In the genomic region with DNA sequence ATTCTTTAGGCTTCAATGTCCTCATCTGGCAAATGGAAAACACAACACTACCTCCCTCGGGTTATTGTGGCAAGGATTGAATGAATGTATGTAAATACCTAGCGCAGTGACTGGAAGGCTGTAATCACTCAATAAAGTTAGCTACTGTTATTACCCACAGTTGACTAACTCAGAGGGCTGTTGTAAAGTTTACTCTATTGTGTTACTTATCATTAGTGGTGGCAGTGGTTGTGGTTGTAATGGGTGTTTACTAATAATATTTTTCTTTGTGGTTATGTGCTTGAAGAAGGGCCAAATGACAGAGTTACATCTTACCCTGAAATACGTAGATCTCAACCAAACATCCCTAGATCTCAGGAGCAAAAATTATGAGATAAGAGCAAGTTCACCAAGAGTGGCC, we compare ENCODE assay signal across 22 cellular contexts. TPM values are rescaled to one million over a fixed set of nuclear protein-coding genes. Genes with fewer than 3 reads are reported as not detected.
A peak's percentile ranks its signal among the peaks of the same experiment; 100 is the strongest.
DNase-seq lines count a peak whose midpoint lies in the region; ATAC-seq and TF ChIP-seq lines count a peak whose summit lies in the region.
"Had no signal": no experiment of that assay in that cellular context is flagged by ENCODE, and none has a peak within 500 bp of the region (broad histone marks: within the 10 kb centered on the region; RNA-seq: fewer than 3 reads in every experiment).

No MANE protein-coding gene starts in this region.

- 90 to 95% methylated on average over 3 of the region's 3 CpGs for WGBS in GM23248 (ENCODE audit: low coverage in 1 of 2, low lambda C conversion rate in 2 of 2, missing lambda C conversion rate in 2 of 2), 2 experiments

- ATAC-seq in GM18502 (IDR thresholded peaks at IDR 0.05; ENCODE audit: poor library complexity, unreplicated experiment) (peak; percentile 28), GM21786 (IDR thresholded peaks at IDR 0.05; ENCODE audit: unreplicated experiment) (peak; percentile 31), HG03354 (IDR thresholded peaks at IDR 0.05; ENCODE audit: poor library complexity, severe bottlenecking, unreplicated experiment) (peak; percentile 40), HG02678 (IDR thresholded peaks at IDR 0.05; ENCODE audit: unreplicated experiment) (no peak), GM18519 (IDR thresholded peaks at IDR 0.05; ENCODE audit: low FRiP score, unreplicated experiment) (no peak)
- ATAC-seq: activated naive CD8-positive, alpha-beta T cell treated with anti-CD3 and anti-CD28 coated beads, Interleukin-2, amount 50 U/mL, for 24 hours; gastrocnemius medialis; HCT116; natural killer cell treated with Interleukin-12 subunit alpha and Interleukin-12 subunit beta and Interleukin-15 and Interleukin-18, amount 100 ng/mL, for 72 hours; Panc1 had no signal

- no peaks in the 10 kb centered on the region for H3K27me3 ChIP-seq in GM23248 (replicated peaks; ENCODE audit: insufficient read depth)
- H3K27me3 ChIP-seq: gastrocnemius medialis had no signal

- no peaks in the 10 kb centered on the region for H4K20me1 ChIP-seq in GM23248 (ENCODE audit: insufficient read depth)

- peaks cover 24% of the 10 kb centered on the region for H3F3A ChIP-seq in GM23248 (ENCODE audit: insufficient read depth)

- H3K4me3 ChIP-seq in fibroblast of villous mesenchyme (ENCODE audit: low read depth, low read length) (no peak overlapping the region), GM23248 (no peak overlapping the region)
- H3K4me3 ChIP-seq: gastrocnemius medialis, SK-N-MC had no signal

- no peaks in the 10 kb centered on the region for H3K9me2 ChIP-seq in GM23248 (ENCODE audit: insufficient read depth)

- H3K4me2 ChIP-seq in GM23248 (ENCODE audit: unreplicated experiment), result no peak overlapping the region

- no peaks in the 10 kb centered on the region for H3K79me2 ChIP-seq in GM23248 (ENCODE audit: insufficient read depth)

- TF ChIP-seq CTCF in fibroblast of villous mesenchyme (IDR thresholded peaks at IDR 0.05; ENCODE audit: insufficient read depth, low read depth, low read length), result no peak

- in situ Hi-C loops in GM23248 (cut with MboI), result no loop called here

- H3K9me3 ChIP-seq in GM23248 (ENCODE audit: low read depth), result no peaks in the 10 kb centered on the region
- H3K9me3 ChIP-seq: gastrocnemius medialis had no signal

- H3K9ac ChIP-seq in GM23248, result no peak overlapping the region

- no peak overlapping the region for H3K27ac ChIP-seq in GM23248
- H3K27ac ChIP-seq: epithelial cell of prostate, gastrocnemius medialis, SK-N-MC had no signal

- H3K36me3 ChIP-seq in GM23248 (ENCODE audit: low read depth), result no peaks in the 10 kb centered on the region
- H3K36me3 ChIP-seq: gastrocnemius medialis had no signal

- H2AFZ ChIP-seq in GM23248, result no peak overlapping the region

- H3K4me1 ChIP-seq in GM23248 (ENCODE audit: insufficient read depth), result peaks cover 26% of the 10 kb centered on the region

- peak; percentile 39 for DNase-seq in fibroblast of villous mesenchyme (ENCODE audit: low read depth)
- no peak for DNase-seq in cortex of kidney (lab: John Stamatoyannopoulos, UW)
- no peak for DNase-seq in GM23248
- DNase-seq: activated CD8-positive, alpha-beta memory T cell treated with anti-CD3 and anti-CD28 coated beads for 24 hours; activated naive CD8-positive, alpha-beta T cell treated with anti-CD3 and anti-CD28 coated beads, Interleukin-2, amount 50 U/mL, for 24 hours; dermis blood vessel endothelial cell; DMS79 treated with DMSO at 0.1 percent for 48 hours; gastrocnemius medialis; NCI-H1092; NCI-H2081 treated with DMSO at 0.1 percent for 48 hours; small intestine; stimulated activated CD4-positive, alpha-beta T cell treated with anti-CD3 and anti-CD28 coated beads, Interleukin-4, amount 100 ng/mL, for 1 hour had no signal

RNA-seq across cellular contexts. Expression of a gene that starts 42.0 kb away (rescaled TPM):
- total RNA-seq in fibroblast of villous mesenchyme, result 82.1 and 92.4 TPM in 2 replicates
- 167 and 192 TPM in 2 replicates for total RNA-seq in GM23248 (2014; rRNA removed; shearing (Covaris generic))
- polyA plus RNA-seq in GM23248 (2016; fragmentation: Nextera tagmentation; extraction: Ambion mirVana), result 122 and 135 TPM in 2 replicates

RNA-seq across cellular contexts. Expression of a gene that starts 55.6 kb away (rescaled TPM):
- total RNA-seq in fibroblast of villous mesenchyme, result 5.2 and 6.0 TPM in 2 replicates
- total RNA-seq in GM23248 (2014; rRNA removed; shearing (Covaris generic)), result 6.1 and 7.6 TPM in 2 replicates
- 12.1 and 14.0 TPM in 2 replicates for polyA plus RNA-seq in GM23248 (2016; fragmentation: Nextera tagmentation; extraction: Ambion mirVana)

Comparison
In these comparisons a context has a peak if more than half of its experiments do, and no peak if none do; other contexts are left out.
1. ATAC-seq: peak in GM18502 (single experiment), GM21786 (single experiment) and HG03354 (single experiment); none in HG02678 (single experiment) and GM18519 (single experiment).